In genomic region chr6:146543211-146543939, GRCh38 we compare ENCODE assay signal across 9 cellular contexts. TPM values are rescaled to one million over a fixed set of nuclear protein-coding genes. Genes with fewer than 3 reads are reported as not detected.
DNase-seq lines count a peak whose midpoint lies in the region; ATAC-seq, FAIRE-seq and TF ChIP-seq lines count a peak whose summit lies in the region.
"Had no signal": no experiment of that assay in that cellular context is flagged by ENCODE, and none has a peak within 500 bp of the region (broad histone marks: within the 10 kb centered on the region; RNA-seq: fewer than 3 reads in every experiment).

Gene RAB32, plus strand, starts transcription at chr6:146543833. Its CDS starts 39 bp downstream, at chr6:146543872.

- H3K27me3 Mint-ChIP-seq in astrocyte (ENCODE audit: low read depth, unreplicated experiment) = no peaks in the 10 kb centered on the region

- peak within 1 kb of the TSS; percentile 95 for H3K27ac Mint-ChIP-seq in astrocyte (ENCODE audit: unreplicated experiment)

- H3K9me3 Mint-ChIP-seq in astrocyte (ENCODE audit: unreplicated experiment) = no peaks in the 10 kb centered on the region

- H3K9ac ChIP-seq in astrocyte (ENCODE audit: low read length) = peak within 1 kb of the TSS; percentile 98

- H3K36me3 ChIP-seq in astrocyte (ENCODE audit: insufficient read depth, low read length) (no peaks in the 10 kb centered on the region), left ventricle myocardium inferior (no peaks in the 10 kb centered on the region), ovary (no peaks in the 10 kb centered on the region), WERI-Rb-1 (no peaks in the 10 kb centered on the region)

- no peaks in the 10 kb centered on the region for H3K36me3 Mint-ChIP-seq in astrocyte (ENCODE audit: low read depth, unreplicated experiment)
- H3K36me3 Mint-ChIP-seq: IgD-negative memory B cell had no signal

- no peak for TF ChIP-seq EP300 in ovary (IDR thresholded peaks at IDR 0.05)

- FAIRE-seq in astrocyte (lab: Jason Lieb, UNC) = no peak

- H3K4me1 Mint-ChIP-seq in astrocyte (ENCODE audit: low read depth, unreplicated experiment) = peaks cover 17% of the 10 kb centered on the region

- H3K79me2 ChIP-seq in astrocyte (ENCODE audit: insufficient read depth, low read length) = peaks cover 46% of the 10 kb centered on the region

- no peaks in the 10 kb centered on the region for H4K20me1 ChIP-seq in astrocyte (ENCODE audit: insufficient read depth, low read length)

- intact Hi-C loops in left ventricle myocardium inferior (cut with micrococcal nuclease) = no loop called here
- intact Hi-C loops in ovary (cut with DNase I) = no loop called here

- H3K4me1 ChIP-seq in astrocyte (ENCODE audit: insufficient read depth, low read length) (peaks cover 22% of the 10 kb centered on the region), left ventricle myocardium inferior (peaks cover 48% of the 10 kb centered on the region), ovary (ENCODE audit: insufficient read depth) (peaks cover 6% of the 10 kb centered on the region)

- peak within 1 kb of the TSS; percentile 95 for H3K27ac ChIP-seq in astrocyte (ENCODE audit: low read depth, low read length)
- H3K27ac ChIP-seq in left ventricle myocardium inferior (replicated peaks) = peak within 1 kb of the TSS; percentile 97
- H3K27ac ChIP-seq in ovary = peak within 1 kb of the TSS; percentile 82 to 97
- H3K27ac ChIP-seq in WERI-Rb-1 = no peak within 1 kb of the TSS

- TF ChIP-seq POLR2A in ovary (IDR thresholded peaks at IDR 0.05) = peak; percentile 64

- CTCF ChIA-PET in AG04449 (lab: Yijun Ruan, JAX) = interaction anchor here (0.6 to 3.7 kb wide), 5 partner anchors 9 to 728 kb away, joined by 3 to 18 read pairs (median 4); no protein-coding TSS in a partner anchor

- peak within 1 kb of the TSS; percentile 84 for H2AFZ ChIP-seq in astrocyte (ENCODE audit: low read depth, low read length)

- peak; percentile 80 for ATAC-seq in GM18511 (IDR thresholded peaks at IDR 0.05; ENCODE audit: unreplicated experiment)
- ATAC-seq in HG03045 (IDR thresholded peaks at IDR 0.05; ENCODE audit: unreplicated experiment) = peak; percentile 78

- TF ChIP-seq CTCF in AG04449 (IDR thresholded peaks at IDR 0.05; ENCODE audit: insufficient read depth, low read length, missing control alignments) (peak; percentile 74), astrocyte (IDR thresholded peaks at IDR 0.05; ENCODE audit: insufficient read depth, low read depth, low read length) (peak; percentile 10), left ventricle myocardium inferior (IDR thresholded peaks at IDR 0.05; ENCODE audit: borderline replicate concordance) (peak; percentile 86), ovary (IDR thresholded peaks at IDR 0.05) (peak; percentile 49 to 82 (median 66)), WERI-Rb-1 (IDR thresholded peaks at IDR 0.05; ENCODE audit: low read depth, low read length) (no peak)

- H3K9me3 ChIP-seq in astrocyte (ENCODE audit: insufficient read depth, low read depth, low read length) = no peaks in the 10 kb centered on the region
- H3K9me3 ChIP-seq in left ventricle myocardium inferior (replicated peaks) = no peaks in the 10 kb centered on the region
- H3K9me3 ChIP-seq in ovary = no peaks in the 10 kb centered on the region
- no peaks in the 10 kb centered on the region for H3K9me3 ChIP-seq in WERI-Rb-1 (ENCODE audit: severe bottlenecking)

- H3K4me3 ChIP-seq in AG04449 (ENCODE audit: low read depth, low read length) (peak within 1 kb of the TSS; percentile 85), astrocyte (ENCODE audit: insufficient read depth, low read depth, low read length) (peak within 1 kb of the TSS; percentile 85), left ventricle myocardium inferior (peak within 1 kb of the TSS; percentile 85), ovary (peak within 1 kb of the TSS; percentile 73), WERI-Rb-1 (ENCODE audit: low read depth, low read length) (no peak within 1 kb of the TSS)

- peak; percentile 53 for DNase-seq in AG04449 (ENCODE audit: low read depth, low spot score)
- peak; percentile 93 for DNase-seq in NOMO-1 treated with dmso at 0.1 percent for 144 hours (lab: John Stamatoyannopoulos, UW; ENCODE audit: unreplicated experiment)
- DNase-seq in astrocyte (ENCODE audit: low read depth) = peak; percentile 88
- peak; percentile 94 for DNase-seq in left ventricle myocardium inferior
- DNase-seq in ovary = peak; percentile 89 to 94 (median 91)
- no peak for DNase-seq in WERI-Rb-1

- peak within 1 kb of the TSS; percentile 93 for H3K4me2 ChIP-seq in astrocyte (ENCODE audit: low read length)

- POLR2A ChIA-PET in AG04449 (lab: Yijun Ruan, JAX) = interaction anchor here (1.4 kb wide), 1 partner anchor 579 kb away, joined by 4 read pairs; the partner anchor contains the start of gene SHPRH

- 2 to 7% (median 6%) methylated on average over 33 to 86 of the region's 86 CpGs for WGBS in ovary, 3 donors

- peak within 1 kb of the TSS; percentile 99 for H3K4me3 Mint-ChIP-seq in astrocyte (ENCODE audit: unreplicated experiment)

- H3K27me3 ChIP-seq in astrocyte (ENCODE audit: insufficient read depth, low read length) = no peaks in the 10 kb centered on the region
- no peaks in the 10 kb centered on the region for H3K27me3 ChIP-seq in left ventricle myocardium inferior (ENCODE audit: low read depth)
- no peaks in the 10 kb centered on the region for H3K27me3 ChIP-seq in ovary
- H3K27me3 ChIP-seq in WERI-Rb-1 (ENCODE audit: insufficient read depth, low read depth, severe bottlenecking) = no peaks in the 10 kb centered on the region

RNA-seq across cellular contexts. Expression of gene RAB32, which starts in this region (rescaled TPM):
- total RNA-seq in astrocyte (75.7 and 77.4 TPM in 2 replicates), left ventricle myocardium inferior (7.2 TPM), ovary (10 to 100 TPM; 10.7 to 16.4 (median 12.4) TPM)
- 10 to 100 TPM; 13.0 to 27.7 TPM for polyA plus RNA-seq in ovary
